Comparison of ENCODE assay signal across 21 cellular contexts in genomic region chr3:148500791-148501360, GRCh38.
"Had no signal": no experiment of that assay in that cellular context is flagged by ENCODE, and none has a peak within 500 bp of the region (broad histone marks: within the 10 kb centered on the region; RNA-seq: fewer than 3 reads in every experiment).

No MANE protein-coding gene starts in this region.

- H3K9me3 ChIP-seq: lower lobe of right lung, right atrium auricular region, suprapubic skin, transverse colon had no signal

- H3K4me1 ChIP-seq: lower lobe of right lung, right atrium auricular region, suprapubic skin, transverse colon had no signal

- H3K36me3 ChIP-seq: brain microvascular endothelial cell, lower lobe of right lung, right atrium auricular region, suprapubic skin, transverse colon had no signal

- H3K27me3 ChIP-seq: brain microvascular endothelial cell, right atrium auricular region, suprapubic skin, transverse colon had no signal

- ATAC-seq: lower lobe of right lung; natural killer cell treated with Interleukin-12 subunit alpha and Interleukin-12 subunit beta and Interleukin-15 and Interleukin-18, amount 100 ng/mL, for 72 hours; SK-N-SH treated with all-trans-retinoic acid at 6 μM for 48 hours; stimulated activated naive CD8-positive, alpha-beta T cell treated with anti-CD3 and anti-CD28 coated beads, Interleukin-15, amount 100 ng/mL, for 72 hours; T-cell had no signal

- H3K27ac ChIP-seq: brain microvascular endothelial cell, coronary artery, lower lobe of right lung, right atrium auricular region, suprapubic skin, transverse colon had no signal

- DNase-seq: activated B cell treated with CpG ODN at 0.5 μM for 24 hours; activated CD4-positive, alpha-beta memory T cell treated with anti-CD3 and anti-CD28 coated beads for 36 hours; activated CD4-positive, alpha-beta T cell treated with anti-CD3 and anti-CD28 coated beads for 4 hours; activated naive CD4-positive, alpha-beta T cell; activated T-cell treated with anti-CD3 and anti-CD28 coated beads for 4 hours; aorta; brain microvascular endothelial cell; erythroblast; lower lobe of right lung; occipital lobe; small intestine; stimulated activated CD4-positive, alpha-beta T cell treated with anti-CD3 and anti-CD28 coated beads, Interleukin-4, amount 100 ng/mL, for 1 hour; stimulated activated naive CD8-positive, alpha-beta T cell treated with anti-CD3 and anti-CD28 coated beads, Interleukin-15, amount 100 ng/mL, for 72 hours; T-cell; transverse colon had no signal

- H3K4me3 ChIP-seq: coronary artery, lower lobe of right lung, right atrium auricular region, suprapubic skin, transverse colon had no signal

- FAIRE-seq: endometrium, small intestine had no signal
